ENCODE assay signal across 24 cellular contexts in the genomic region with DNA sequence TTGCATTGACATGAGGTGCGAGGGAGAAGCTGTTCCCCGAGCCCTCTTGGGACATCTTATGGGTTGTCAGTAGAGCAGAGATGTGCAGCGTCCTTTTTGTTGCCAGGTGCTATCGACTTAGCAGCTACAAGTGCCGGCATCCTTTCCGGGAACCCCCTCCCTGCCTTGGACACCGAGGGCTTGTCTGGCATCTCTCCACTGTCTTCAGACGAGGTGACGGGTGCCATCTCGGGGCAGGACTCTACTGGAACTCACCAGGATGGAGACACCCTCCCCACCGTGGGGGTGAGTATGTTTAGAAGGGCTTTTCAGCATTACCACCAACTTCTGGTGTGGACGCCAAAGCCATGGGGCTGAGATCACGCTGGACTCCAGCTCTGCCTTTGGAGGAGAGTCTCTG.
"Had no signal": no experiment of that assay in that cellular context is flagged by ENCODE, and none has a peak within 500 bp of the region (broad histone marks: within the 10 kb centered on the region; RNA-seq: fewer than 3 reads in every experiment).

No MANE protein-coding gene starts in this region.

- H3K4me3 ChIP-seq: ovary, psoas muscle, right lobe of liver, sigmoid colon, stomach, thoracic aorta, thyroid gland, tibial nerve, upper lobe of left lung, vagina had no signal

- H3K9me3 ChIP-seq: neutrophil, ovary, psoas muscle, right lobe of liver, sigmoid colon, stomach, thoracic aorta, thyroid gland, tibial nerve, upper lobe of left lung, vagina had no signal

- H3K27ac ChIP-seq: neutrophil, ovary, parathyroid adenoma, psoas muscle, right lobe of liver, sigmoid colon, stomach, thoracic aorta, thyroid gland, tibial nerve, upper lobe of left lung, vagina had no signal

- H2AFZ ChIP-seq: parathyroid adenoma had no signal

- H3K36me3 ChIP-seq: ovary had no signal

- H3K4me1 ChIP-seq: parathyroid adenoma, psoas muscle, right lobe of liver, sigmoid colon, stomach, thyroid gland, tibial nerve, upper lobe of left lung, vagina had no signal

- H3K9ac ChIP-seq: parathyroid adenoma had no signal

- ATAC-seq: naive thymus-derived CD8-positive, alpha-beta T cell; psoas muscle; right cardiac atrium; right lobe of liver; stimulated activated naive B cell treated with anti-CD40 and anti-IgM and Interleukin-4, amounts not matched to agents 10 μg/mL and 1 μg/mL and 100 μg/mL, for 72 hours had no signal

- DNase-seq: naive thymus-derived CD8-positive, alpha-beta T cell; nephron progenitor cell; nucleus accumbens; ovary; psoas muscle; right lobe of liver; sigmoid colon; small intestine; stimulated activated CD4-positive, alpha-beta T cell treated with anti-CD3 and anti-CD28 coated beads, Interleukin-15, amount 100 ng/mL, for 24 hours; stimulated activated CD4-positive, alpha-beta T cell treated with anti-CD3 and anti-CD28 coated beads, Interleukin-2, amount 100 ng/mL, for 24 hours; stimulated activated CD4-positive, alpha-beta T cell treated with anti-CD3 and anti-CD28 coated beads, Interleukin-2, amount 100 ng/mL, for 48 hours; stimulated activated CD4-positive, alpha-beta T cell treated with anti-CD3 and anti-CD28 coated beads, Interleukin-4, amount 100 ng/mL, for 24 hours; stimulated activated naive B cell treated with anti-CD40 and anti-IgM and Interleukin-4, amounts not matched to agents 10 μg/mL and 1 μg/mL and 100 μg/mL, for 72 hours; stimulated activated naive CD4-positive, alpha-beta T cell treated with Interleukin-2 at 50 U/mL for 16 hours; stomach; thyroid gland; trophoblast cell; upper lobe of left lung had no signal

- H3K79me2 ChIP-seq: parathyroid adenoma had no signal

- H3K27me3 ChIP-seq: neutrophil, ovary, right lobe of liver, sigmoid colon, stomach, thyroid gland, tibial nerve, upper lobe of left lung, vagina had no signal
